9 cellular contexts compared by ENCODE assay signal in genomic region chr9:124392855-124393460, GRCh38. TPM values are rescaled to one million over a fixed set of nuclear protein-coding genes. Genes with fewer than 3 reads are reported as not detected.
DNase-seq lines count a peak whose midpoint lies in the region; ATAC-seq and TF ChIP-seq lines count a peak whose summit lies in the region.
"Had no signal": no experiment of that assay in that cellular context is flagged by ENCODE, and none has a peak within 500 bp of the region (broad histone marks: within the 10 kb centered on the region; RNA-seq: fewer than 3 reads in every experiment).

No MANE protein-coding gene starts in this region.

- peak; percentile 3 for DNase-seq in DMS114 treated with DMSO at 0.1 percent for 48 hours (lab: John Stamatoyannopoulos, UW; ENCODE audit: unreplicated experiment)
- DNase-seq in activated T-cell treated with anti-CD3 and anti-CD28 coated beads, Interleukin-2, amount 50 U/mL, for 72 hours: peak in 1 of 2 donors; percentile 14
- DNase-seq in kidney glomerular epithelial cell (lab: John Stamatoyannopoulos, UW): peak; percentile 71
- DNase-seq in activated CD8-positive, alpha-beta T cell treated with anti-CD3 and anti-CD28 coated beads for 36 hours: no peak
- DNase-seq in NCI-H187 treated with DMSO at 0.1 percent for 48 hours (lab: John Stamatoyannopoulos, UW): no peak
- DNase-seq in stimulated activated CD8-positive, alpha-beta memory T cell treated with anti-CD3 and anti-CD28 coated beads, Interleukin-4, amount 100 ng/mL, for 48 hours: no peak

- H3K27me3 Mint-ChIP-seq in activated T-cell treated with anti-CD3 and anti-CD28 coated beads, Interleukin-2, amount 50 U/mL, for 72 hours (ENCODE audit: low read depth): no peaks in the 10 kb centered on the region
- H3K27me3 Mint-ChIP-seq in activated CD8-positive, alpha-beta T cell treated with anti-CD3 and anti-CD28 coated beads for 36 hours: no peaks in the 10 kb centered on the region

- peak; percentile 79 for TF ChIP-seq CTCF in LNCAP (IDR thresholded peaks at IDR 0.05)
- no peak for TF ChIP-seq CTCF in activated CD8-positive, alpha-beta T cell treated with anti-CD3 and anti-CD28 coated beads for 36 hours (IDR thresholded peaks at IDR 0.05)

- peak overlapping the region in 1 of 2 donors; percentile 40 for H3K4me3 Mint-ChIP-seq in activated T-cell treated with anti-CD3 and anti-CD28 coated beads, Interleukin-2, amount 50 U/mL, for 72 hours
- no peak overlapping the region for H3K4me3 Mint-ChIP-seq in activated CD8-positive, alpha-beta T cell treated with anti-CD3 and anti-CD28 coated beads for 36 hours

- H3K36me3 Mint-ChIP-seq in activated T-cell treated with anti-CD3 and anti-CD28 coated beads, Interleukin-2, amount 50 U/mL, for 72 hours (ENCODE audit: insufficient read depth in 2 of 2): peaks cover 2 to 4% of the 10 kb centered on the region in 2 donors
- H3K36me3 Mint-ChIP-seq in activated CD8-positive, alpha-beta T cell treated with anti-CD3 and anti-CD28 coated beads for 36 hours (ENCODE audit: low read depth): peaks cover 2% of the 10 kb centered on the region

- H3K27ac Mint-ChIP-seq in activated T-cell treated with anti-CD3 and anti-CD28 coated beads, Interleukin-2, amount 50 U/mL, for 72 hours: peak overlapping the region; percentile 72
- H3K27ac Mint-ChIP-seq in activated CD8-positive, alpha-beta T cell treated with anti-CD3 and anti-CD28 coated beads for 36 hours: no peak overlapping the region

- H3K9me3 Mint-ChIP-seq in activated T-cell treated with anti-CD3 and anti-CD28 coated beads, Interleukin-2, amount 50 U/mL, for 72 hours: no peaks in the 10 kb centered on the region
- no peaks in the 10 kb centered on the region for H3K9me3 Mint-ChIP-seq in activated CD8-positive, alpha-beta T cell treated with anti-CD3 and anti-CD28 coated beads for 36 hours

- CTCF ChIA-PET in activated CD8-positive, alpha-beta T cell treated with anti-CD3 and anti-CD28 coated beads for 36 hours (lab: Charles Lee): interaction anchor here (0.9 to 4.4 kb wide), 5 partner anchors 8 to 266 kb away, joined by 3 to 14 read pairs (median 4); no protein-coding TSS in a partner anchor

- peaks cover 52% of the 10 kb centered on the region for H3K4me1 Mint-ChIP-seq in activated T-cell treated with anti-CD3 and anti-CD28 coated beads, Interleukin-2, amount 50 U/mL, for 72 hours (ENCODE audit: low read depth)
- peaks cover 63% of the 10 kb centered on the region for H3K4me1 Mint-ChIP-seq in activated CD8-positive, alpha-beta T cell treated with anti-CD3 and anti-CD28 coated beads for 36 hours (ENCODE audit: low read depth)

- ATAC-seq in activated T-cell treated with anti-CD3 and anti-CD28 coated beads, Interleukin-2, amount 50 U/mL, for 72 hours (replicated peaks in 1 of 2): peak; percentile 58 to 64
- no peak for ATAC-seq in activated CD8-positive, alpha-beta T cell treated with anti-CD3 and anti-CD28 coated beads for 36 hours
- no peak for ATAC-seq in HG02678 (IDR thresholded peaks at IDR 0.05; ENCODE audit: unreplicated experiment)

- POLR2A ChIA-PET in activated CD8-positive, alpha-beta T cell treated with anti-CD3 and anti-CD28 coated beads for 36 hours (lab: Charles Lee): interaction anchor here (1.0 to 1.4 kb wide), 4 partner anchors 9 to 22 kb away, joined by 3 to 4 read pairs (median 3); no protein-coding TSS in a partner anchor

- intact Hi-C loops in activated CD8-positive, alpha-beta T cell treated with anti-CD3 and anti-CD28 coated beads for 36 hours (cut with micrococcal nuclease): loop anchor here (10.0 kb wide), 1 partner anchor 268 kb away; no protein-coding TSS in a partner anchor

RNA-seq across cellular contexts. Expression of gene PSMB7, which starts 22.3 kb away (rescaled TPM):
- total RNA-seq in activated T-cell treated with anti-CD3 and anti-CD28 coated beads, Interleukin-2, amount 50 U/mL, for 72 hours: 100 to 1,000 TPM; 120 to 126 TPM
- 100 to 1,000 TPM; 155 to 170 TPM for total RNA-seq in activated CD8-positive, alpha-beta T cell treated with anti-CD3 and anti-CD28 coated beads for 36 hours

RNA-seq across cellular contexts. Expression of gene ADGRD2, which starts 57.3 kb away (rescaled TPM):
- total RNA-seq in activated T-cell treated with anti-CD3 and anti-CD28 coated beads, Interleukin-2, amount 50 U/mL, for 72 hours: not detected
- not detected for total RNA-seq in activated CD8-positive, alpha-beta T cell treated with anti-CD3 and anti-CD28 coated beads for 36 hours
- total RNA-seq: lung had no signal

Comparison
In these comparisons a context has a peak if more than half of its experiments do, and no peak if none do; other contexts are left out.
1. DNase-seq: peak in DMS114 treated with DMSO at 0.1 percent for 48 hours (single experiment) and kidney glomerular epithelial cell (single experiment); none in activated CD8-positive, alpha-beta T cell treated with anti-CD3 and anti-CD28 coated beads for 36 hours (single experiment), NCI-H187 treated with DMSO at 0.1 percent for 48 hours (single experiment) and stimulated activated CD8-positive, alpha-beta memory T cell treated with anti-CD3 and anti-CD28 coated beads, Interleukin-4, amount 100 ng/mL, for 48 hours (single experiment).
2. ATAC-seq: peak in activated T-cell treated with anti-CD3 and anti-CD28 coated beads, Interleukin-2, amount 50 U/mL, for 72 hours (2 of 2); none in activated CD8-positive, alpha-beta T cell treated with anti-CD3 and anti-CD28 coated beads for 36 hours (single experiment) and HG02678 (single experiment).